In the genomic region with DNA sequence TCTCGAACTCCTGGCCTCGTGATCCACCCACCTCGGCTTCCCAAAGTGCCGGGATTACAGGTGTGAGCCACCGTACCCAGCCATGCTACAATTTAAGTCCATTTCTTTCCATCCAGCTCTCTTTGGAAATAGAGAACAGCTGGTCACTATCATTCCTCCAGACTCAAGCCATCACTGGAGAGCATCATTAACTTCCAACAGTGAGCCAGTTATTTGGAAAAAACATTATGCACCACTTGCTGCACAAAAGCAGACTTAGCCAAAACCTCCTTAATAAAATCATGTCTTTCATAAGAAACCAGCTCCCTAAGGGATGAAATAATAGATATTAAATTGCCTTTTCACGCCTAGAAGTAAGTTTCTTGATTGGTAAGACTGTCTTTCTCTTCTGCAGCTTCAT, we compare ENCODE assay signal across 25 cellular contexts.
"Had no signal": no experiment of that assay in that cellular context is flagged by ENCODE, and none has a peak within 500 bp of the region (broad histone marks: within the 10 kb centered on the region; RNA-seq: fewer than 3 reads in every experiment).

No MANE protein-coding gene starts in this region.

- H3K4me1 Mint-ChIP-seq: neural progenitor cell; stimulated activated memory B cell treated with anti-CD40 and anti-IgM and Interleukin-4, amounts not matched to agents 10 μg/mL and 1 μg/mL and 100 μg/mL, for 72 hours; stimulated activated naive CD8-positive, alpha-beta T cell treated with anti-CD3 and anti-CD28 coated beads, Interleukin-15, amount 100 ng/mL, for 72 hours had no signal

- H3K27me3 Mint-ChIP-seq: naive thymus-derived CD8-positive, alpha-beta T cell; stimulated activated memory B cell treated with anti-CD40 and anti-IgM and Interleukin-4, amounts not matched to agents 10 μg/mL and 1 μg/mL and 100 μg/mL, for 72 hours; stimulated activated naive CD8-positive, alpha-beta T cell treated with anti-CD3 and anti-CD28 coated beads, Interleukin-15, amount 100 ng/mL, for 72 hours; type B pancreatic cell had no signal

- H3K36me3 ChIP-seq: neural progenitor cell, pancreas, prostate gland, uterus had no signal

- ATAC-seq: lower lobe of right lung; naive thymus-derived CD8-positive, alpha-beta T cell; pancreas; right lobe of liver; stimulated activated memory B cell treated with anti-CD40 and anti-IgM and Interleukin-4, amounts not matched to agents 10 μg/mL and 1 μg/mL and 100 μg/mL, for 72 hours; stimulated activated naive CD8-positive, alpha-beta T cell treated with anti-CD3 and anti-CD28 coated beads, Interleukin-15, amount 100 ng/mL, for 72 hours had no signal

- H3K4me3 ChIP-seq: hepatocyte, lower lobe of right lung, neural progenitor cell, pancreas, prostate gland, right lobe of liver, smooth muscle cell, tibial nerve, uterus had no signal

- H3K4me2 ChIP-seq: hepatocyte, neural progenitor cell, smooth muscle cell had no signal

- H3K9me3 Mint-ChIP-seq: stimulated activated memory B cell treated with anti-CD40 and anti-IgM and Interleukin-4, amounts not matched to agents 10 μg/mL and 1 μg/mL and 100 μg/mL, for 72 hours; type B pancreatic cell had no signal

- H3K9me3 ChIP-seq: lower lobe of right lung, pancreas, prostate gland, right lobe of liver, tibial nerve, uterus had no signal

- H3K27ac ChIP-seq: hepatocyte, lower lobe of right lung, neural progenitor cell, pancreas, prostate gland, right lobe of liver, tibial nerve, uterus had no signal

- FAIRE-seq: pancreas had no signal

- DNase-seq: islet precursor cell; lower lobe of right lung; mammary epithelial cell; naive thymus-derived CD8-positive, alpha-beta T cell; nephron progenitor cell; nucleus accumbens; pancreas; posterior cingulate gyrus; retina; right lobe of liver; stimulated activated CD4-positive, alpha-beta T cell treated with anti-CD3 and anti-CD28 coated beads, Interleukin-1b, Interleukin-23, amount 100 ng/mL, for 48 hours; stimulated activated CD4-positive, alpha-beta T cell treated with anti-CD3 and anti-CD28 coated beads, Interleukin-2, amount 100 ng/mL, for 48 hours; stimulated activated CD4-positive, alpha-beta T cell treated with anti-CD3 and anti-CD28 coated beads, Interleukin-4, amount 100 ng/mL, for 4 hours; stimulated activated CD8-positive, alpha-beta memory T cell treated with anti-CD3 and anti-CD28 coated beads, Interleukin-4, amount 100 ng/mL, for 48 hours; stimulated activated naive CD4-positive, alpha-beta T cell treated with Interleukin-2 at 50 U/mL for 16 hours; stimulated activated naive CD8-positive, alpha-beta T cell treated with anti-CD3 and anti-CD28 coated beads, Interleukin-15, amount 100 ng/mL, for 72 hours; substantia nigra; uterus had no signal

- H3K27me3 ChIP-seq: hepatocyte, neural progenitor cell, pancreas, right lobe of liver, tibial nerve, uterus had no signal

- H3K27ac Mint-ChIP-seq: naive thymus-derived CD8-positive, alpha-beta T cell; nephron progenitor cell; neural progenitor cell; stimulated activated memory B cell treated with anti-CD40 and anti-IgM and Interleukin-4, amounts not matched to agents 10 μg/mL and 1 μg/mL and 100 μg/mL, for 72 hours; stimulated activated naive CD8-positive, alpha-beta T cell treated with anti-CD3 and anti-CD28 coated beads, Interleukin-15, amount 100 ng/mL, for 72 hours; type B pancreatic cell had no signal

- H3K4me1 ChIP-seq: lower lobe of right lung, neural progenitor cell, pancreas, prostate gland, right lobe of liver, tibial nerve, uterus had no signal

- H3K4me3 Mint-ChIP-seq: naive thymus-derived CD8-positive, alpha-beta T cell; nephron progenitor cell; neural progenitor cell; stimulated activated memory B cell treated with anti-CD40 and anti-IgM and Interleukin-4, amounts not matched to agents 10 μg/mL and 1 μg/mL and 100 μg/mL, for 72 hours; stimulated activated naive CD8-positive, alpha-beta T cell treated with anti-CD3 and anti-CD28 coated beads, Interleukin-15, amount 100 ng/mL, for 72 hours; type B pancreatic cell had no signal
